Comparison of ENCODE assay signal across 8 cellular contexts in the genomic region with DNA sequence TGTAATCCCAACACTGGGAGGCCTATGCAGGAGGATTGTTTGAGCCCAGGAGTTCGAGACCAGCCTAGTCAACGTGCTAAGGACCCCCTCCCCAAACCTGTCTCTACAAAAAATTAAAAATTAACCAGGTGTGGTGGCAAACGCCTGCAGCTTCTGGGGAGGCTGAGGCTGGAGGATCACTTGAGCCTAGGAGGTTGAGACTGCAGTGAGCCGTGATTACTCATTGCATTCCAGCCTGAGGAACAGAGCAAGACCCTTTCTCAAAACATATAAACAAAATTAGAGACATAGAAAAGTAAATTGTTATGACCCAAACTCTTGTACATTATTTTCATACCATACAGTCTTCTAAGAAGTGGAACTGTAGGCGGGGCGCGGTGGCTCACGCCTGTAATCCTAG. TPM values are rescaled to one million over a fixed set of nuclear protein-coding genes. Genes with fewer than 3 reads are reported as not detected.
DNase-seq lines count a peak whose midpoint lies in the region; ATAC-seq and TF ChIP-seq lines count a peak whose summit lies in the region.
"Had no signal": no experiment of that assay in that cellular context is flagged by ENCODE, and none has a peak within 500 bp of the region (broad histone marks: within the 10 kb centered on the region; RNA-seq: fewer than 3 reads in every experiment).

No MANE protein-coding gene starts in this region.

- no peaks in the 10 kb centered on the region for H3K27me3 Mint-ChIP-seq in activated CD4-positive, alpha-beta memory T cell treated with anti-CD3 and anti-CD28 coated beads, Interleukin-2, amount 10 ng/mL, durations not matched to agents 7 days and 5 days
- no peaks in the 10 kb centered on the region for H3K27me3 Mint-ChIP-seq in stimulated activated memory B cell treated with anti-CD40 and anti-IgM and Interleukin-4, amounts not matched to agents 10 μg/mL and 1 μg/mL and 100 μg/mL, for 72 hours

- no peaks in the 10 kb centered on the region; the same call in 1 of the 2 replicates for H3K4me1 ChIP-seq in HEK293 (ENCODE audit: control insufficient read depth, insufficient read depth, low read length)
- H3K4me1 ChIP-seq in iPS-18a (ENCODE audit: control insufficient read depth, low read depth, low read length) = peaks cover 4% of the 10 kb centered on the region

- no peak for DNase-seq in activated CD4-positive, alpha-beta memory T cell treated with anti-CD3 and anti-CD28 coated beads, Interleukin-2, amount 10 ng/mL, durations not matched to agents 7 days and 5 days
- DNase-seq in NCI-H2107 treated with DMSO at 0.1 percent for 48 hours (lab: John Stamatoyannopoulos, UW; ENCODE audit: unreplicated experiment) = no peak
- no peak for DNase-seq in NCI-H2196 treated with DMSO at 0.1 percent for 48 hours (lab: John Stamatoyannopoulos, UW; ENCODE audit: unreplicated experiment)
- DNase-seq in sciatic nerve (ENCODE audit: low spot score) = no peak
- DNase-seq: activated CD4-positive, CD25-positive, alpha-beta regulatory T cell treated with anti-CD3 and anti-CD28 coated beads, Interleukin-2, amount 50 U/mL, for 72 hours had no signal

- intact Hi-C loops in sciatic nerve (cut with DNase I) = loop anchor here (10.0 kb wide), 1 partner anchor 170 kb away; no protein-coding TSS in a partner anchor

- H3K27ac Mint-ChIP-seq in activated CD4-positive, alpha-beta memory T cell treated with anti-CD3 and anti-CD28 coated beads, Interleukin-2, amount 10 ng/mL, durations not matched to agents 7 days and 5 days = peak overlapping the region; percentile 91
- H3K27ac Mint-ChIP-seq in stimulated activated memory B cell treated with anti-CD40 and anti-IgM and Interleukin-4, amounts not matched to agents 10 μg/mL and 1 μg/mL and 100 μg/mL, for 72 hours = peak overlapping the region; percentile 90

- no peak for ATAC-seq in stimulated activated memory B cell treated with anti-CD40 and anti-IgM and Interleukin-4, amounts not matched to agents 10 μg/mL and 1 μg/mL and 100 μg/mL, for 72 hours
- no peak for ATAC-seq in sciatic nerve

- peaks cover 0 to 3% of the 10 kb centered on the region in 2 experiments; a peak in 2 of 3 replicates for H3K36me3 ChIP-seq in HEK293 (ENCODE audit: control insufficient read depth in 2 of 2, insufficient read depth in 1 of 2, low read length in 2 of 2)
- no peaks in the 10 kb centered on the region for H3K36me3 ChIP-seq in iPS-18a (ENCODE audit: control insufficient read depth, low read depth, low read length)

- peaks cover 19% of the 10 kb centered on the region for H3K36me3 Mint-ChIP-seq in activated CD4-positive, alpha-beta memory T cell treated with anti-CD3 and anti-CD28 coated beads, Interleukin-2, amount 10 ng/mL, durations not matched to agents 7 days and 5 days (ENCODE audit: low read depth)
- H3K36me3 Mint-ChIP-seq in stimulated activated memory B cell treated with anti-CD40 and anti-IgM and Interleukin-4, amounts not matched to agents 10 μg/mL and 1 μg/mL and 100 μg/mL, for 72 hours = peaks cover 10% of the 10 kb centered on the region

- H3K9me3 Mint-ChIP-seq in activated CD4-positive, alpha-beta memory T cell treated with anti-CD3 and anti-CD28 coated beads, Interleukin-2, amount 10 ng/mL, durations not matched to agents 7 days and 5 days = no peaks in the 10 kb centered on the region
- no peaks in the 10 kb centered on the region for H3K9me3 Mint-ChIP-seq in stimulated activated memory B cell treated with anti-CD40 and anti-IgM and Interleukin-4, amounts not matched to agents 10 μg/mL and 1 μg/mL and 100 μg/mL, for 72 hours

- H3K9ac ChIP-seq in iPS-18a (ENCODE audit: low read length) = peak overlapping the region; percentile 82

- POLR2A ChIA-PET in HEK293 (lab: Yijun Ruan, JAX) = interaction anchor here (3.2 kb wide), 1 partner anchor 11 kb away, joined by 42 read pairs; the partner anchor contains the start of gene FNBP1
- POLR2A ChIA-PET in activated CD4-positive, alpha-beta memory T cell treated with anti-CD3 and anti-CD28 coated beads, Interleukin-2, amount 10 ng/mL, durations not matched to agents 7 days and 5 days (lab: Charles Lee) = interaction anchor here (1.1 to 2.5 kb wide), 4 partner anchors 10 to 68 kb away, joined by 4 to 64 read pairs (median 24); partner anchors contain the start of gene FNBP1

- peaks cover 44% of the 10 kb centered on the region for H3K4me1 Mint-ChIP-seq in activated CD4-positive, alpha-beta memory T cell treated with anti-CD3 and anti-CD28 coated beads, Interleukin-2, amount 10 ng/mL, durations not matched to agents 7 days and 5 days
- H3K4me1 Mint-ChIP-seq in stimulated activated memory B cell treated with anti-CD40 and anti-IgM and Interleukin-4, amounts not matched to agents 10 μg/mL and 1 μg/mL and 100 μg/mL, for 72 hours = peaks cover 21% of the 10 kb centered on the region

- no peak overlapping the region for H3K27ac ChIP-seq in HEK293 (ENCODE audit: extremely low read depth, low read depth, low read length)
- no peak overlapping the region for H3K27ac ChIP-seq in iPS-18a (ENCODE audit: low read length)

- no peak for TF ChIP-seq CTCF in HEK293 (tag by site-specific recombination; IDR thresholded peaks at IDR 0.05)

- H3K4me3 Mint-ChIP-seq in activated CD4-positive, alpha-beta memory T cell treated with anti-CD3 and anti-CD28 coated beads, Interleukin-2, amount 10 ng/mL, durations not matched to agents 7 days and 5 days = peak overlapping the region; percentile 92
- H3K4me3 Mint-ChIP-seq in stimulated activated memory B cell treated with anti-CD40 and anti-IgM and Interleukin-4, amounts not matched to agents 10 μg/mL and 1 μg/mL and 100 μg/mL, for 72 hours = peak overlapping the region; percentile 96

- CTCF ChIA-PET in HEK293 (lab: Yijun Ruan, JAX) = interaction anchor here (0.6 kb wide), 1 partner anchor 181 kb away, joined by 4 read pairs; no protein-coding TSS in a partner anchor
- CTCF ChIA-PET in activated CD4-positive, alpha-beta memory T cell treated with anti-CD3 and anti-CD28 coated beads, Interleukin-2, amount 10 ng/mL, durations not matched to agents 7 days and 5 days (lab: Charles Lee) = interaction anchor here (2.1 kb wide), 1 partner anchor 170 kb away, joined by 11 read pairs; no protein-coding TSS in a partner anchor

- H3K9me3 ChIP-seq in HEK293 (ENCODE audit: control insufficient read depth, insufficient read depth, low read depth, low read length) (no peaks in the 10 kb centered on the region), iPS-18a (ENCODE audit: control insufficient read depth, low read depth, low read length) (no peaks in the 10 kb centered on the region)

- no peaks in the 10 kb centered on the region for H3K27me3 ChIP-seq in iPS-18a (ENCODE audit: control insufficient read depth, insufficient read depth, low read length)

- H3K4me3 ChIP-seq in HEK293 (ENCODE audit: low read depth, low read length) (peak overlapping the region; percentile 91), iPS-18a (ENCODE audit: low read length) (peak overlapping the region; percentile 77)

TF ChIP-seq in HEK293, 187 proteins besides CTCF, POLR2A, EP300 and RAD21 (continues in another document):
- TF ChIP-seq ZBTB8A (tag by site-specific recombination; IDR thresholded peaks at IDR 0.05) (no peak), ZNF555 (tag by site-specific recombination; conservative IDR thresholded peaks at IDR 0.05) (no peak), ZNF548 (tag by site-specific recombination; IDR thresholded peaks at IDR 0.05) (no peak), EGR2 (tag by site-specific recombination; IDR thresholded peaks at IDR 0.05; ENCODE audit: low read depth) (no peak), ZNF335 (tag by site-specific recombination; conservative IDR thresholded peaks at IDR 0.05) (no peak), ZNF561 (tag by site-specific recombination; IDR thresholded peaks at IDR 0.05; ENCODE audit: borderline replicate concordance) (no peak), ZNF239 (tag by site-specific recombination; IDR thresholded peaks at IDR 0.05) (no peak)
- TF ChIP-seq, protein P1, sequence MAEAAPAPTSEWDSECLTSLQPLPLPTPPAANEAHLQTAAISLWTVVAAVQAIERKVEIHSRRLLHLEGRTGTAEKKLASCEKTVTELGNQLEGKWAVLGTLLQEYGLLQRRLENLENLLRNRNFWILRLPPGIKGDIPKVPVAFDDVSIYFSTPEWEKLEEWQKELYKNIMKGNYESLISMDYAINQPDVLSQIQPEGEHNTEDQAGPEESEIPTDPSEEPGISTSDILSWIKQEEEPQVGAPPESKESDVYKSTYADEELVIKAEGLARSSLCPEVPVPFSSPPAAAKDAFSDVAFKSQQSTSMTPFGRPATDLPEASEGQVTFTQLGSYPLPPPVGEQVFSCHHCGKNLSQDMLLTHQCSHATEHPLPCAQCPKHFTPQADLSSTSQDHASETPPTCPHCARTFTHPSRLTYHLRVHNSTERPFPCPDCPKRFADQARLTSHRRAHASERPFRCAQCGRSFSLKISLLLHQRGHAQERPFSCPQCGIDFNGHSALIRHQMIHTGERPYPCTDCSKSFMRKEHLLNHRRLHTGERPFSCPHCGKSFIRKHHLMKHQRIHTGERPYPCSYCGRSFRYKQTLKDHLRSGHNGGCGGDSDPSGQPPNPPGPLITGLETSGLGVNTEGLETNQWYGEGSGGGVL (tag by site-specific recombination; IDR thresholded peaks at IDR 0.05) = no peak

RNA-seq across cellular contexts. Expression of gene GPR107, which starts 1.1 kb away (rescaled TPM):
- 10 to 100 TPM; 25.1 to 26.3 TPM for total RNA-seq in activated CD4-positive, alpha-beta memory T cell treated with anti-CD3 and anti-CD28 coated beads, Interleukin-2, amount 10 ng/mL, durations not matched to agents 7 days and 5 days
- 42.4 TPM for total RNA-seq in sciatic nerve

RNA-seq across cellular contexts. Expression of gene FNBP1, which starts 11.8 kb away (rescaled TPM):
- total RNA-seq in activated CD4-positive, alpha-beta memory T cell treated with anti-CD3 and anti-CD28 coated beads, Interleukin-2, amount 10 ng/mL, durations not matched to agents 7 days and 5 days = 100 to 1,000 TPM; 208 to 213 TPM
- total RNA-seq in sciatic nerve = 132 TPM
